Comparison of ENCODE assay signal across 1 cellular context in genomic region chr2:205850172-205850571, GRCh38.
TF ChIP-seq lines count a peak whose summit lies in the region.

No MANE protein-coding gene starts in this region.

TF ChIP-seq in GM23338, 12 proteins besides CTCF, POLR2A, EP300 and RAD21 (continued from another document):
- TF ChIP-seq, protein P1, sequence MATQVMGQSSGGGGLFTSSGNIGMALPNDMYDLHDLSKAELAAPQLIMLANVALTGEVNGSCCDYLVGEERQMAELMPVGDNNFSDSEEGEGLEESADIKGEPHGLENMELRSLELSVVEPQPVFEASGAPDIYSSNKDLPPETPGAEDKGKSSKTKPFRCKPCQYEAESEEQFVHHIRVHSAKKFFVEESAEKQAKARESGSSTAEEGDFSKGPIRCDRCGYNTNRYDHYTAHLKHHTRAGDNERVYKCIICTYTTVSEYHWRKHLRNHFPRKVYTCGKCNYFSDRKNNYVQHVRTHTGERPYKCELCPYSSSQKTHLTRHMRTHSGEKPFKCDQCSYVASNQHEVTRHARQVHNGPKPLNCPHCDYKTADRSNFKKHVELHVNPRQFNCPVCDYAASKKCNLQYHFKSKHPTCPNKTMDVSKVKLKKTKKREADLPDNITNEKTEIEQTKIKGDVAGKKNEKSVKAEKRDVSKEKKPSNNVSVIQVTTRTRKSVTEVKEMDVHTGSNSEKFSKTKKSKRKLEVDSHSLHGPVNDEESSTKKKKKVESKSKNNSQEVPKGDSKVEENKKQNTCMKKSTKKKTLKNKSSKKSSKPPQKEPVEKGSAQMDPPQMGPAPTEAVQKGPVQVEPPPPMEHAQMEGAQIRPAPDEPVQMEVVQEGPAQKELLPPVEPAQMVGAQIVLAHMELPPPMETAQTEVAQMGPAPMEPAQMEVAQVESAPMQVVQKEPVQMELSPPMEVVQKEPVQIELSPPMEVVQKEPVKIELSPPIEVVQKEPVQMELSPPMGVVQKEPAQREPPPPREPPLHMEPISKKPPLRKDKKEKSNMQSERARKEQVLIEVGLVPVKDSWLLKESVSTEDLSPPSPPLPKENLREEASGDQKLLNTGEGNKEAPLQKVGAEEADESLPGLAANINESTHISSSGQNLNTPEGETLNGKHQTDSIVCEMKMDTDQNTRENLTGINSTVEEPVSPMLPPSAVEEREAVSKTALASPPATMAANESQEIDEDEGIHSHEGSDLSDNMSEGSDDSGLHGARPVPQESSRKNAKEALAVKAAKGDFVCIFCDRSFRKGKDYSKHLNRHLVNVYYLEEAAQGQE (IDR thresholded peaks at IDR 0.05; ENCODE audit: unreplicated experiment) = no peak
- no peak for TF ChIP-seq STAT1 (IDR thresholded peaks at IDR 0.05; ENCODE audit: unreplicated experiment)
- no peak for TF ChIP-seq POLR2AphosphoS5 (IDR thresholded peaks at IDR 0.05; ENCODE audit: low read depth)
TF ChIP-seq in GM23338: peak in this region for 0.
